ENCODE assay signal across 14 cellular contexts in genomic region chr13:40635315-40635995, GRCh38. TPM values are rescaled to one million over a fixed set of nuclear protein-coding genes. Genes with fewer than 3 reads are reported as not detected.
DNase-seq lines count a peak whose midpoint lies in the region; ATAC-seq, FAIRE-seq and TF ChIP-seq lines count a peak whose summit lies in the region.
"Had no signal": no experiment of that assay in that cellular context is flagged by ENCODE, and none has a peak within 500 bp of the region (broad histone marks: within the 10 kb centered on the region; RNA-seq: fewer than 3 reads in every experiment).

No MANE protein-coding gene starts in this region.

- TF ChIP-seq CTCF in esophagus muscularis mucosa (IDR thresholded peaks at IDR 0.05) = no peak

- no peak overlapping the region for H3K4me3 ChIP-seq in esophagus muscularis mucosa
- H3K4me3 ChIP-seq: left lung had no signal

- no peaks in the 10 kb centered on the region for H3K27me3 ChIP-seq in esophagus muscularis mucosa
- H3K27me3 ChIP-seq: left lung had no signal

- H3K27ac Mint-ChIP-seq in stimulated activated memory B cell treated with anti-CD40 and anti-IgM and Interleukin-4, amounts not matched to agents 10 μg/mL and 1 μg/mL and 100 μg/mL, for 72 hours = peak overlapping the region; percentile 40

- H3K27me3 Mint-ChIP-seq in activated T-cell treated with anti-CD3 and anti-CD28 coated beads, Interleukin-2, amount 50 U/mL, for 4 hours (ENCODE audit: low read depth) = no peaks in the 10 kb centered on the region
- no peaks in the 10 kb centered on the region for H3K27me3 Mint-ChIP-seq in stimulated activated memory B cell treated with anti-CD40 and anti-IgM and Interleukin-4, amounts not matched to agents 10 μg/mL and 1 μg/mL and 100 μg/mL, for 72 hours

- no peak overlapping the region for H3K4me3 Mint-ChIP-seq in activated T-cell treated with anti-CD3 and anti-CD28 coated beads, Interleukin-2, amount 50 U/mL, for 4 hours
- no peak overlapping the region for H3K4me3 Mint-ChIP-seq in stimulated activated memory B cell treated with anti-CD40 and anti-IgM and Interleukin-4, amounts not matched to agents 10 μg/mL and 1 μg/mL and 100 μg/mL, for 72 hours

- no peak for DNase-seq in activated T-cell treated with anti-CD3 and anti-CD28 coated beads, Interleukin-2, amount 50 U/mL, for 4 hours
- no peak for DNase-seq in activated T-cell treated with anti-CD3 and anti-CD28 coated beads, Interleukin-2, amount 50 U/mL, for 1 hour
- DNase-seq in esophagus muscularis mucosa (ENCODE audit: extremely low spot score) (peak; percentile 83), H54 (ENCODE audit: insufficient read length, low spot score) (no peak), kidney glomerular epithelial cell (lab: John Stamatoyannopoulos, UW) (no peak)
- DNase-seq: left lung; NCI-H1105 treated with DMSO at 0.1 percent for 48 hours; NK-92 treated with Interleukin-12 subunit alpha and Interleukin-12 subunit beta, amount 100 ng/mL, for 24 hours; stimulated activated naive CD4-positive, alpha-beta T cell treated with Interleukin-2 at 50 U/mL for 16 hours had no signal

- H3K36me3 Mint-ChIP-seq in activated T-cell treated with anti-CD3 and anti-CD28 coated beads, Interleukin-2, amount 50 U/mL, for 4 hours (ENCODE audit: insufficient read depth) = peaks cover 13% of the 10 kb centered on the region
- H3K36me3 Mint-ChIP-seq in stimulated activated memory B cell treated with anti-CD40 and anti-IgM and Interleukin-4, amounts not matched to agents 10 μg/mL and 1 μg/mL and 100 μg/mL, for 72 hours = peaks cover 6% of the 10 kb centered on the region

- WGBS in esophagus muscularis mucosa = 51% methylated on average over 4 of the region's 5 CpGs

- no peaks in the 10 kb centered on the region for H3K36me3 ChIP-seq in esophagus muscularis mucosa
- H3K36me3 ChIP-seq: left lung had no signal

- intact Hi-C loops in esophagus muscularis mucosa (cut with DNase I) = loop anchor here (5.0 kb wide), 1 partner anchor 33 kb away; no protein-coding TSS in a partner anchor

- peaks cover 64 to 83% (median 74%) of the 10 kb centered on the region in 4 donors for H3K4me1 ChIP-seq in esophagus muscularis mucosa
- H3K4me1 ChIP-seq: parathyroid adenoma had no signal

- H3K4me1 Mint-ChIP-seq in activated T-cell treated with anti-CD3 and anti-CD28 coated beads, Interleukin-2, amount 50 U/mL, for 4 hours (ENCODE audit: low read depth) = peaks cover 85% of the 10 kb centered on the region
- peaks cover 80% of the 10 kb centered on the region for H3K4me1 Mint-ChIP-seq in stimulated activated memory B cell treated with anti-CD40 and anti-IgM and Interleukin-4, amounts not matched to agents 10 μg/mL and 1 μg/mL and 100 μg/mL, for 72 hours

- peak; percentile 12 to 39 for ATAC-seq in activated T-cell treated with anti-CD3 and anti-CD28 coated beads, Interleukin-2, amount 50 U/mL, for 4 hours
- peak; percentile 51 for ATAC-seq in HG03108 (IDR thresholded peaks at IDR 0.05; ENCODE audit: unreplicated experiment)
- peak; percentile 51 for ATAC-seq in stimulated activated memory B cell treated with anti-CD40 and anti-IgM and Interleukin-4, amounts not matched to agents 10 μg/mL and 1 μg/mL and 100 μg/mL, for 72 hours
- ATAC-seq in GM19455 (IDR thresholded peaks at IDR 0.05; ENCODE audit: unreplicated experiment) = no peak
- ATAC-seq: left lung had no signal

- no peak for TF ChIP-seq EP300 in esophagus muscularis mucosa (IDR thresholded peaks at IDR 0.05)

- H3K9me3 Mint-ChIP-seq in activated T-cell treated with anti-CD3 and anti-CD28 coated beads, Interleukin-2, amount 50 U/mL, for 4 hours = no peaks in the 10 kb centered on the region
- no peaks in the 10 kb centered on the region for H3K9me3 Mint-ChIP-seq in stimulated activated memory B cell treated with anti-CD40 and anti-IgM and Interleukin-4, amounts not matched to agents 10 μg/mL and 1 μg/mL and 100 μg/mL, for 72 hours

- no peaks in the 10 kb centered on the region for H3K9me3 ChIP-seq in esophagus muscularis mucosa
- H3K9me3 ChIP-seq: left lung had no signal

- TF ChIP-seq POLR2A in esophagus muscularis mucosa (IDR thresholded peaks at IDR 0.05; ENCODE audit: low read depth) (no peak), H54 (IDR thresholded peaks at IDR 0.05; ENCODE audit: low read depth, low read length) (no peak)

- H3K27ac ChIP-seq in esophagus muscularis mucosa (replicated peaks in 1 of 4) = no peak overlapping the region
- H3K27ac ChIP-seq: left lung, parathyroid adenoma had no signal

- no peak for FAIRE-seq in H54 (lab: Jason Lieb, UNC)
- FAIRE-seq: urothelium cell line had no signal

RNA-seq across cellular contexts. Expression of gene FOXO1, which starts 31.0 kb away (rescaled TPM):
- total RNA-seq in activated T-cell treated with anti-CD3 and anti-CD28 coated beads, Interleukin-2, amount 50 U/mL, for 4 hours = 10 to 100 TPM; 61.1 to 64.0 (median 62.7) TPM
- 10 to 100 TPM; 65.6 to 87.4 (median 78.5) TPM for total RNA-seq in esophagus muscularis mucosa
